Comparison of ENCODE assay signal across 1 cellular context in genomic region chr4:110071466-110071865, GRCh38.
TF ChIP-seq lines count a peak whose summit lies in the region.

No MANE protein-coding gene starts in this region.

TF ChIP-seq in GM23338, 12 proteins besides CTCF, POLR2A, EP300 and RAD21 (continued from another document):
- TF ChIP-seq POLR2AphosphoS5 (IDR thresholded peaks at IDR 0.05; ENCODE audit: low read depth) = no peak
